8 cellular contexts compared by ENCODE assay signal in the genomic region with DNA sequence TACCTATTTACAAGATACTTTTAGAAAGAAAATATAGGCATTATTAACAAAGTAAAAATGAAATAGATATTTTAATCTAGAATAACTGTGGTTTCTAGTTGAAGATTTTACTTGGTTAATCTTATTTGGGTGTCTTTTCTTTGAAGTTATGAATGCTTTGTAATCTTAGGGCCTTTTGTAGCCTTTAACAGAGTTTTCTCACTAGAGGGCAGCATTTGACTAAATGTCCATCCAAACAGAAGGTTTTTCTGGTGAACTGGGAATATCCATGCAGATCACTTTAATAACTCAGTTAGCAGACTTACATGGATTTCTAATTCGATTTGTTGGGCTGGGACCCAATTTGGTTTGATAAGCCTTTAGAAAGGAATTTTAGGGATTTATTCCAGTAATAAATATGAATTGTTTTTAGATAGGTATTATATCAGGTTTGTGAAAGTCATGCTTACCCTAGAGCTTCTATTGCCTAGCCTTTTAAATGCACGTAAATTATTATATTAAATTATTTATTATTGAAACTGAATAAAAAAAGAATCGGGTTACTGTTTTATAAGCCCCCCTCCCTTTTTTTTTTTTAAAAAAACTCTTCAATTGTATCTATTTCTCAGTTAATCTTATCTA.
DNase-seq lines count a peak whose midpoint lies in the region; ATAC-seq, FAIRE-seq and TF ChIP-seq lines count a peak whose summit lies in the region.

No MANE protein-coding gene starts in this region.

- H3K27me3 ChIP-seq in Loucy (ENCODE audit: insufficient read depth, low read length, poor library complexity, severe bottlenecking), result no peaks in the 10 kb centered on the region
- peaks cover 0 to 25% (median 0%) of the 10 kb centered on the region in 4 donors for H3K27me3 ChIP-seq in esophagus muscularis mucosa
- no peaks in the 10 kb centered on the region for H3K27me3 ChIP-seq in upper lobe of left lung

- H3K79me2 ChIP-seq in Loucy (ENCODE audit: insufficient read depth, low read length), result no peaks in the 10 kb centered on the region

- no peaks in the 10 kb centered on the region for H4K20me1 ChIP-seq in Loucy (ENCODE audit: insufficient read depth, low read length, poor library complexity, severe bottlenecking)

- H3K27ac ChIP-seq in esophagus muscularis mucosa (replicated peaks in 1 of 4), result no peak overlapping the region
- no peak overlapping the region for H3K27ac ChIP-seq in upper lobe of left lung

- no peaks in the 10 kb centered on the region for H3K4me1 ChIP-seq in Loucy (ENCODE audit: insufficient read depth, low read length, poor library complexity, severe bottlenecking)
- no peaks in the 10 kb centered on the region for H3K4me1 ChIP-seq in esophagus muscularis mucosa
- H3K4me1 ChIP-seq in upper lobe of left lung, result no peaks in the 10 kb centered on the region

- DNase-seq in RKO (ENCODE audit: low spot score), result peak; percentile 71
- no peak for DNase-seq in esophagus muscularis mucosa (ENCODE audit: extremely low spot score)
- DNase-seq in renal cortical epithelial cell (ENCODE audit: low read depth), result peak; percentile 67
- DNase-seq in stimulated activated naive CD8-positive, alpha-beta T cell treated with anti-CD3 and anti-CD28 coated beads, Interleukin-15, Interleukin-2, amounts not matched to agents 100 U/mL and 50 U/mL, for 24 hours, result no peak
- no peak for DNase-seq in upper lobe of left lung
- no peak for DNase-seq in NK-92 (lab: John Stamatoyannopoulos, UW; ENCODE audit: unreplicated experiment)

- H2AFZ ChIP-seq in Loucy (ENCODE audit: low read length), result no peak overlapping the region

- H3K9ac ChIP-seq in Loucy (ENCODE audit: low read depth, low read length, poor library complexity, severe bottlenecking), result no peak overlapping the region

- TF ChIP-seq POLR2A in esophagus muscularis mucosa (IDR thresholded peaks at IDR 0.05; ENCODE audit: low read depth) (no peak), upper lobe of left lung (IDR thresholded peaks at IDR 0.05) (no peak)

- no peak overlapping the region for H3K4me2 ChIP-seq in Loucy (ENCODE audit: low read depth, low read length, poor library complexity, severe bottlenecking)

- TF ChIP-seq EP300 in esophagus muscularis mucosa (IDR thresholded peaks at IDR 0.05) (no peak), upper lobe of left lung (IDR thresholded peaks at IDR 0.05) (no peak)

- peak; percentile 91 for TF ChIP-seq CTCF in Loucy (conservative IDR thresholded peaks at IDR 0.05; ENCODE audit: low read length)
- peak in 2 of 3 experiments; percentile 39 to 51 for TF ChIP-seq CTCF in esophagus muscularis mucosa (IDR thresholded peaks at IDR 0.05)
- peak in 3 of 6 experiments; percentile 37 to 45 (median 44) for TF ChIP-seq CTCF in upper lobe of left lung (IDR thresholded peaks at IDR 0.05)

- no peaks in the 10 kb centered on the region for H3K9me3 ChIP-seq in Loucy (ENCODE audit: insufficient read depth, low read depth, low read length)
- H3K9me3 ChIP-seq in esophagus muscularis mucosa, result no peaks in the 10 kb centered on the region
- H3K9me3 ChIP-seq in upper lobe of left lung, result no peaks in the 10 kb centered on the region

- no peaks in the 10 kb centered on the region for H3F3A ChIP-seq in Loucy (ENCODE audit: low read depth)

- WGBS in esophagus muscularis mucosa, result 24% methylated on average over 3 of the region's 3 CpGs
- WGBS in upper lobe of left lung, 2 donors, result 22 to 30% methylated on average over 3 of the region's 3 CpGs

- H3K9me2 ChIP-seq in Loucy (replicated peaks; ENCODE audit: low read depth, low read length), result no peaks in the 10 kb centered on the region

- peak; percentile 97 for FAIRE-seq in G401.6 (lab: Jason Lieb, UNC)

- intact Hi-C loops in esophagus muscularis mucosa (cut with DNase I), result no loop called here

- no peak overlapping the region for H3K4me3 ChIP-seq in Loucy (ENCODE audit: low read length, poor library complexity, severe bottlenecking)
- no peak overlapping the region for H3K4me3 ChIP-seq in esophagus muscularis mucosa
- no peak overlapping the region for H3K4me3 ChIP-seq in upper lobe of left lung

- ATAC-seq in stimulated activated naive CD8-positive, alpha-beta T cell treated with anti-CD3 and anti-CD28 coated beads, Interleukin-15, Interleukin-2, amounts not matched to agents 100 U/mL and 50 U/mL, for 24 hours, result no peak
- ATAC-seq in upper lobe of left lung (ENCODE audit: low FRiP score in 2 of 2), result no peak

- no peaks in the 10 kb centered on the region for H3K36me3 ChIP-seq in Loucy (ENCODE audit: insufficient read depth, low read length)
- H3K36me3 ChIP-seq in esophagus muscularis mucosa, result no peaks in the 10 kb centered on the region
- H3K36me3 ChIP-seq in upper lobe of left lung, result no peaks in the 10 kb centered on the region

Comparison
In these comparisons a context has a peak if more than half of its experiments do, and no peak if none do; other contexts are left out.
1. DNase-seq: peak in RKO (single experiment) and renal cortical epithelial cell (single experiment); none in esophagus muscularis mucosa (single experiment), stimulated activated naive CD8-positive, alpha-beta T cell treated with anti-CD3 and anti-CD28 coated beads, Interleukin-15, Interleukin-2, amounts not matched to agents 100 U/mL and 50 U/mL, for 24 hours (single experiment), upper lobe of left lung (0 of 2) and NK-92 (single experiment).